In the genomic region with DNA sequence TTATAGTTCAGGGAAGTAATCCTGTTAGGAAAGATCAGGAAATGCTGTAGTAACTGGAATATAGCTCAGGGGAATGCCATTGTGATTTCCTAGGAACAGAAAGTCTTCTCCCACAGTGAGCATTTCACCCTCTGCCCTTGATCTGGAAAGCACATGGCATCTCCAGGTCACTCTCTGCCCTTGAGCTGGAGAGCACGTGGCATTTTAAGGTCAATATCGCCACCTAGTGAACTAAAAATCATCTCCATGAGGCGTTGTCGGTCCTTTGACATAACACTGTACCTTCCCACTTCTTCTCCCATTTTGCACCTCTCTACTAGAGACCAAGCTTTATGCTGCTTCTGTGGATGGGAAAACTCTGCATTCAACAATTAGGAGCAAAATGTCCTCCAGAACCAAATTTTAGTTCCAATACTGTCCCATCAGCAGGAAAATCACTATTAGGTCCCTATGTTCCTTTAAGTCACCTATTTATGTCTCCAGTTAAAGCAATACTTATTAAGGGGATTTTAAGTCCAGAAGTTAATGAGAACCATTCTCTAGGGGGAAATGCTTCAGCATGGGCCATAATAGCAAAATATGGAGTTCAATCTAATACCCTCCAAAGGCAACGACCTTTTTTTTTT, we compare ENCODE assay signal across 8 cellular contexts.
A peak's percentile ranks its signal among the peaks of the same experiment; 100 is the strongest.
DNase-seq lines count a peak whose midpoint lies in the region; ATAC-seq and TF ChIP-seq lines count a peak whose summit lies in the region.

No MANE protein-coding gene starts in this region.

- DNase-seq in activated gamma-delta T cell treated with Interleukin-2 at 50 U/mL for 16 hours (peak; percentile 37), activated gamma-delta T cell (lab: John Stamatoyannopoulos, UW) (no peak), NCI-H128 (lab: John Stamatoyannopoulos, UW; ENCODE audit: unreplicated experiment) (peak; percentile 58), SIG-M5 treated with dmso at 0.1 percent for 504 hours (lab: John Stamatoyannopoulos, UW; ENCODE audit: unreplicated experiment) (peak; percentile 92), astrocyte of the spinal cord (ENCODE audit: low read depth, low spot score) (peak; percentile 74), iPS DF 4.7 (ENCODE audit: extremely low read depth, low spot score) (peak; percentile 56), smooth muscle cell of the brain vasculature (ENCODE audit: low read depth, low spot score) (peak; percentile 59)

- peak; percentile 57 for TF ChIP-seq CTCF in astrocyte of the spinal cord (IDR thresholded peaks at IDR 0.05; ENCODE audit: low read depth, low read length)

- in situ Hi-C loops in astrocyte of the spinal cord (cut with HindIII; ENCODE audit: low sequenced_read_pairs), result no loop called here

- no peak overlapping the region for H3K4me3 ChIP-seq in astrocyte of the spinal cord (ENCODE audit: low read depth, low read length)

- ATAC-seq in HG02642 (IDR thresholded peaks at IDR 0.05; ENCODE audit: poor library complexity, unreplicated experiment), result peak; percentile 80
